Comparison of ENCODE assay signal across 18 cellular contexts in genomic region chr2:6254446-6254845, GRCh38.
DNase-seq lines count a peak whose midpoint lies in the region.
"Had no signal": no experiment of that assay in that cellular context is flagged by ENCODE, and none has a peak within 500 bp of the region (broad histone marks: within the 10 kb centered on the region; RNA-seq: fewer than 3 reads in every experiment).

No MANE protein-coding gene starts in this region.

- DNase-seq in COR-L47 (lab: John Stamatoyannopoulos, UW), result peak; percentile 63
- DNase-seq in NCI-H1417 (lab: John Stamatoyannopoulos, UW), result peak in 2 of 3 experiments; percentile 58 to 89
- DNase-seq in NCI-H2171 (lab: John Stamatoyannopoulos, UW), result peak; percentile 32
- peak; percentile 91 to 92 for DNase-seq in SHP77 (lab: John Stamatoyannopoulos, UW)
- no peak for DNase-seq in Kasumi-1 (lab: John Stamatoyannopoulos, UW)
- DNase-seq in posterior vena cava (ENCODE audit: low spot score), result no peak
- no peak for DNase-seq in 8988T
- DNase-seq in activated CD4-positive, CD25-positive, alpha-beta regulatory T cell treated with anti-CD3 and anti-CD28 coated beads, Interleukin-2, amount 50 U/mL, for 72 hours, result no peak
- DNase-seq: activated CD4-positive, alpha-beta T cell treated with anti-CD3 and anti-CD28 coated beads for 36 hours; activated naive CD4-positive, alpha-beta T cell treated with anti-CD3 and anti-CD28 coated beads for 36 hours; activated T-cell treated with anti-CD3 and anti-CD28 coated beads, Interleukin-2, amount 50 U/mL, for 48 hours; amygdala; DMS 273 treated with DMSO at 0.1 percent for 48 hours; mesenchymal stem cell; PC-3; SIG-M5; small intestine; stimulated activated CD4-positive, alpha-beta T cell treated with anti-CD3 and anti-CD28 coated beads, Interleukin-2, amount 100 ng/mL, for 24 hours had no signal

- intact Hi-C loops in posterior vena cava (cut with DNase I), result no loop called here

Comparison
In these comparisons a context has a peak if more than half of its experiments do, and no peak if none do; other contexts are left out.
1. DNase-seq: peak in COR-L47 (single experiment), NCI-H1417 (2 of 3), NCI-H2171 (single experiment) and SHP77 (2 of 2); none in Kasumi-1 (0 of 2), posterior vena cava (single experiment), 8988T (single experiment) and activated CD4-positive, CD25-positive, alpha-beta regulatory T cell treated with anti-CD3 and anti-CD28 coated beads, Interleukin-2, amount 50 U/mL, for 72 hours (single experiment).